8 cellular contexts compared by ENCODE assay signal in genomic region chr20:61896058-61896961, GRCh38.
DNase-seq lines count a peak whose midpoint lies in the region; ATAC-seq and TF ChIP-seq lines count a peak whose summit lies in the region.

No MANE protein-coding gene starts in this region.

- H3K4me3 ChIP-seq in HFF-Myc (replicated peaks; ENCODE audit: low read depth, low read length), result no peak overlapping the region
- H3K4me3 ChIP-seq in PC-9, result no peak overlapping the region
- no peak overlapping the region for H3K4me3 ChIP-seq in mammary epithelial cell (replicated peaks in 1 of 3; ENCODE audit: insufficient read depth in 1 of 3, low read depth in 2 of 3, low read length in 3 of 3)

- no peaks in the 10 kb centered on the region for H3K9me3 Mint-ChIP-seq in Calu3 (ENCODE audit: low read depth, unreplicated experiment)

- no peaks in the 10 kb centered on the region for H3F3A ChIP-seq in PC-9 (ENCODE audit: insufficient read depth, low read depth)

- 43% methylated on average over 25 of the region's 28 CpGs for WGBS in mammary epithelial cell (ENCODE audit: low coverage, missing lambda C conversion rate)

- BruUV-seq in Calu3 (replicated peaks; lab: Mats Ljungman, UMichigan), result no TSS peak
- no TSS peak for BruUV-seq in PC-9 (replicated peaks; lab: Mats Ljungman, UMichigan)
- BruUV-seq in mammary epithelial cell (replicated peaks; lab: Mats Ljungman, UMichigan), result no TSS peak

- no peak overlapping the region for H3K27ac ChIP-seq in PC-9
- H3K27ac ChIP-seq in mammary epithelial cell (ENCODE audit: insufficient read depth, low read depth, low read length), result no peak overlapping the region
- H3K27ac ChIP-seq in substantia nigra (ENCODE audit: low read depth, low read length, poor library complexity, severe bottlenecking), result no peak overlapping the region

- in situ Hi-C loops in mammary epithelial cell (cut with MboI; ENCODE audit: low sequenced_read_pairs in 2 of 2), result no loop called here

- peaks cover 94% of the 10 kb centered on the region for H3K27me3 ChIP-seq in PC-9 (ENCODE audit: insufficient read depth, low read depth)
- no peaks in the 10 kb centered on the region for H3K27me3 ChIP-seq in mammary epithelial cell (ENCODE audit: insufficient read depth, low read length)

- POLR2A ChIA-PET in PC-9 (lab: Charles Lee; ENCODE audit: unreplicated experiment), result no interaction called here

- dilution Hi-C loops in mammary epithelial cell (cut with HindIII; ENCODE audit: low sequenced_read_pairs), result no loop called here

- H3K36me3 ChIP-seq in PC-9 (ENCODE audit: low read depth) (no peaks in the 10 kb centered on the region), mammary epithelial cell (ENCODE audit: insufficient read depth, low read length) (no peaks in the 10 kb centered on the region)

- CTCF ChIA-PET in Calu3 (lab: Charles Lee) (interaction anchor here (0.7 to 1.3 kb wide), 4 partner anchors 8 to 1839 kb away, joined by 3 to 10 read pairs (median 4); no protein-coding TSS in a partner anchor), PC-9 (lab: Charles Lee) (interaction anchor here (0.6 kb wide), 1 partner anchor 682 kb away, joined by 3 read pairs; no protein-coding TSS in a partner anchor), mammary epithelial cell (lab: Charles Lee; ENCODE audit: low non-redundant PET) (no interaction called here)

- H3K9ac ChIP-seq in mammary epithelial cell (ENCODE audit: insufficient read depth, low read length), result no peak overlapping the region

- peak; percentile 73 for DNase-seq in Calu3
- no peak for DNase-seq in HFF-Myc (ENCODE audit: extremely low read depth, low read depth)
- DNase-seq in PC-9, result peak in 1 of 2 experiments; percentile 54
- peak; percentile 20 for DNase-seq in mammary epithelial cell
- peak; percentile 48 for DNase-seq in kidney tubule cell (ENCODE audit: low spot score)
- DNase-seq in substantia nigra (lab: John Stamatoyannopoulos, UW), result peak in 39 of 49 donors; percentile 4 to 64 (median 30)
- DNase-seq in central memory CD4-positive, alpha-beta T cell, result no peak

- ATAC-seq in HG03097 (IDR thresholded peaks at IDR 0.05; ENCODE audit: low FRiP score, unreplicated experiment), result no peak

- H3K9me3 ChIP-seq in PC-9 (ENCODE audit: insufficient read depth, low read depth) (no peaks in the 10 kb centered on the region), mammary epithelial cell (replicated peaks; ENCODE audit: insufficient read depth, low read length) (peaks cover 5% of the 10 kb centered on the region)

- H3K36me3 Mint-ChIP-seq in Calu3 (ENCODE audit: insufficient read depth, unreplicated experiment), result peaks cover 4% of the 10 kb centered on the region

- H3K4me1 Mint-ChIP-seq in Calu3 (ENCODE audit: low read depth, unreplicated experiment), result no peaks in the 10 kb centered on the region

- H3K4me3 Mint-ChIP-seq in Calu3 (ENCODE audit: low read depth, unreplicated experiment), result no peak overlapping the region

- H3K4me2 ChIP-seq in PC-9, result no peak overlapping the region
- H3K4me2 ChIP-seq in mammary epithelial cell (ENCODE audit: insufficient read depth, low read depth, low read length), result no peak overlapping the region

- H3K27ac Mint-ChIP-seq in Calu3 (ENCODE audit: unreplicated experiment), result no peak overlapping the region

- intact Hi-C loops in Calu3 (cut with micrococcal nuclease; ENCODE audit: unreplicated experiment) (loop anchor here (5.0 to 10.0 kb wide), 2 partner anchors 1839 to 1952 kb away; partner anchors contain the start of genes FAM217B and PPP1R3D), PC-9 (cut with micrococcal nuclease; ENCODE audit: unreplicated experiment) (loop anchor here (2.0 kb wide), 1 partner anchor 1840 kb away; no protein-coding TSS in a partner anchor), mammary epithelial cell (cut with micrococcal nuclease) (no loop called here)

- H3K27me3 Mint-ChIP-seq in Calu3 (ENCODE audit: unreplicated experiment), result peaks cover 98% of the 10 kb centered on the region

- H2AFZ ChIP-seq in PC-9, result no peak overlapping the region
- H2AFZ ChIP-seq in mammary epithelial cell (ENCODE audit: low read depth, low read length), result no peak overlapping the region

- H3K79me2 ChIP-seq in PC-9 (ENCODE audit: low read depth) (no peaks in the 10 kb centered on the region), mammary epithelial cell (ENCODE audit: insufficient read depth, low read length) (no peaks in the 10 kb centered on the region)

- no peaks in the 10 kb centered on the region for H3K4me1 ChIP-seq in PC-9 (replicated peaks; ENCODE audit: insufficient read depth)
- H3K4me1 ChIP-seq in mammary epithelial cell (ENCODE audit: insufficient read depth, low read length), result no peaks in the 10 kb centered on the region

- no peaks in the 10 kb centered on the region for H4K20me1 ChIP-seq in PC-9 (ENCODE audit: insufficient read depth)
- H4K20me1 ChIP-seq in mammary epithelial cell (ENCODE audit: insufficient read depth, low read length), result no peaks in the 10 kb centered on the region

- no peaks in the 10 kb centered on the region for H3K9me2 ChIP-seq in PC-9 (ENCODE audit: insufficient read depth)

- TF ChIP-seq CTCF in Calu3 (IDR thresholded peaks at IDR 0.05; ENCODE audit: unreplicated experiment) (peak; percentile 93), HFF-Myc (IDR thresholded peaks at IDR 0.05; ENCODE audit: low read depth, low read length, missing control alignments) (peak; percentile 76), PC-9 (conservative IDR thresholded peaks at IDR 0.05) (peak; percentile 83), mammary epithelial cell (conservative IDR thresholded peaks at IDR 0.05 in 1 of 2, IDR thresholded peaks at IDR 0.05 in 1 of 2; ENCODE audit: extremely low read depth in 1 of 2, insufficient read depth in 1 of 2, low read depth in 1 of 2, low read length in 2 of 2) (peak; percentile 78 to 80)

Comparison
In these comparisons a context has a peak if more than half of its experiments do, and no peak if none do; other contexts are left out.
1. DNase-seq: peak in Calu3 (single experiment), mammary epithelial cell (single experiment), kidney tubule cell (single experiment) and substantia nigra (39 of 49); none in HFF-Myc (single experiment) and central memory CD4-positive, alpha-beta T cell (single experiment).
2. Peak in every context shown above with its lines, with median percentiles within 50 percentile points of each other: CTCF ChIP-seq.